15 cellular contexts compared by ENCODE assay signal in genomic region chr20:53789913-53790675, GRCh38.
A peak's percentile ranks its signal among the peaks of the same experiment; 100 is the strongest.
DNase-seq lines count a peak whose midpoint lies in the region; ATAC-seq and TF ChIP-seq lines count a peak whose summit lies in the region.
"Had no signal": no experiment of that assay in that cellular context is flagged by ENCODE, and none has a peak within 500 bp of the region (broad histone marks: within the 10 kb centered on the region; RNA-seq: fewer than 3 reads in every experiment).

No MANE protein-coding gene starts in this region.

- WGBS in hepatocyte (ENCODE audit: low lambda C conversion rate, missing lambda C conversion rate): 88% methylated on average over 12 of the region's 12 CpGs

- intact Hi-C loops in activated T-helper 1 cell treated with anti-CD3 and anti-CD28 coated beads, Interleukin-12 subunit alpha, Interleukin-12 subunit beta, Interleukin-2, Interleukin-4 antibody, amounts not matched to agents 30 ng/mL and 10 ng/mL and 1 ng/mL, durations not matched to agents 14 hours and 24 hours and 36 hours (cut with micrococcal nuclease): no loop called here

- H3K9me3 ChIP-seq in hepatocyte (ENCODE audit: low read depth): no peaks in the 10 kb centered on the region
- H3K9me3 ChIP-seq: ascending aorta, thoracic aorta had no signal

- H3K27ac ChIP-seq in hepatocyte: peak overlapping the region; percentile 13
- H3K27ac ChIP-seq: ascending aorta, thoracic aorta had no signal

- peak; percentile 57 to 96 for ATAC-seq in activated naive CD4-positive, alpha-beta T cell treated with anti-CD3 and anti-CD28 coated beads, Interleukin-2, amount 50 U/mL, for 72 hours
- no peak for ATAC-seq in omental fat pad (ENCODE audit: low FRiP score)

- H3K4me3 ChIP-seq in hepatocyte: no peak overlapping the region
- H3K4me3 ChIP-seq: ascending aorta, thoracic aorta had no signal

- no peak overlapping the region for H3K4me2 ChIP-seq in hepatocyte

- H4K20me1 ChIP-seq in hepatocyte (ENCODE audit: insufficient read depth, poor library complexity, severe bottlenecking): no peaks in the 10 kb centered on the region

- H2AFZ ChIP-seq in hepatocyte: no peak overlapping the region

- TF ChIP-seq CTCF in hepatocyte (IDR thresholded peaks at IDR 0.05; ENCODE audit: poor library complexity) (no peak), type B pancreatic cell (conservative IDR thresholded peaks at IDR 0.05) (no peak), omental fat pad (IDR thresholded peaks at IDR 0.05) (no peak)

- peaks cover 0 to 5% of the 10 kb centered on the region in 2 donors for H3K9me3 Mint-ChIP-seq in activated naive CD4-positive, alpha-beta T cell treated with anti-CD3 and anti-CD28 coated beads, Interleukin-2, amount 50 U/mL, for 72 hours
- H3K9me3 Mint-ChIP-seq in activated naive CD4-positive, alpha-beta T cell treated with anti-CD3 and anti-CD28 coated beads, Interleukin-2, amount 10 ng/mL, durations not matched to agents 7 days and 5 days: no peaks in the 10 kb centered on the region
- H3K9me3 Mint-ChIP-seq in activated T-helper 1 cell treated with anti-CD3 and anti-CD28 coated beads, Interleukin-12 subunit alpha, Interleukin-12 subunit beta, Interleukin-2, Interleukin-4 antibody, amounts not matched to agents 30 ng/mL and 10 ng/mL and 1 ng/mL, durations not matched to agents 14 hours and 24 hours and 36 hours: no peaks in the 10 kb centered on the region
- peaks cover 10% of the 10 kb centered on the region for H3K9me3 Mint-ChIP-seq in type B pancreatic cell
- H3K9me3 Mint-ChIP-seq: immature natural killer cell, memory B cell had no signal

- no peaks in the 10 kb centered on the region for H3K79me2 ChIP-seq in hepatocyte

- H3K36me3 Mint-ChIP-seq in activated naive CD4-positive, alpha-beta T cell treated with anti-CD3 and anti-CD28 coated beads, Interleukin-2, amount 50 U/mL, for 72 hours: no peaks in the 10 kb centered on the region
- H3K36me3 Mint-ChIP-seq in activated naive CD4-positive, alpha-beta T cell treated with anti-CD3 and anti-CD28 coated beads, Interleukin-2, amount 10 ng/mL, durations not matched to agents 7 days and 5 days: no peaks in the 10 kb centered on the region
- peaks cover 2% of the 10 kb centered on the region for H3K36me3 Mint-ChIP-seq in activated T-helper 1 cell treated with anti-CD3 and anti-CD28 coated beads, Interleukin-12 subunit alpha, Interleukin-12 subunit beta, Interleukin-2, Interleukin-4 antibody, amounts not matched to agents 30 ng/mL and 10 ng/mL and 1 ng/mL, durations not matched to agents 14 hours and 24 hours and 36 hours (ENCODE audit: low read depth)
- no peaks in the 10 kb centered on the region for H3K36me3 Mint-ChIP-seq in type B pancreatic cell
- H3K36me3 Mint-ChIP-seq: immature natural killer cell, memory B cell had no signal

- peaks cover 28% of the 10 kb centered on the region for H3K4me1 ChIP-seq in hepatocyte (ENCODE audit: insufficient read depth)
- H3K4me1 ChIP-seq: ascending aorta had no signal

- H3K27ac Mint-ChIP-seq in activated naive CD4-positive, alpha-beta T cell treated with anti-CD3 and anti-CD28 coated beads, Interleukin-2, amount 50 U/mL, for 72 hours: peak overlapping the region in 1 of 2 donors; percentile 83
- no peak overlapping the region for H3K27ac Mint-ChIP-seq in activated naive CD4-positive, alpha-beta T cell treated with anti-CD3 and anti-CD28 coated beads, Interleukin-2, amount 10 ng/mL, durations not matched to agents 7 days and 5 days
- peak overlapping the region; percentile 8 for H3K27ac Mint-ChIP-seq in activated T-helper 1 cell treated with anti-CD3 and anti-CD28 coated beads, Interleukin-12 subunit alpha, Interleukin-12 subunit beta, Interleukin-2, Interleukin-4 antibody, amounts not matched to agents 30 ng/mL and 10 ng/mL and 1 ng/mL, durations not matched to agents 14 hours and 24 hours and 36 hours
- peak overlapping the region; percentile 90 for H3K27ac Mint-ChIP-seq in type B pancreatic cell
- H3K27ac Mint-ChIP-seq: immature natural killer cell, memory B cell had no signal

- no peaks in the 10 kb centered on the region for H3K27me3 ChIP-seq in hepatocyte
- H3K27me3 ChIP-seq: ascending aorta had no signal

- no peaks in the 10 kb centered on the region for H3K9me2 ChIP-seq in hepatocyte (replicated peaks; ENCODE audit: insufficient read depth)

- H3K27me3 Mint-ChIP-seq in activated naive CD4-positive, alpha-beta T cell treated with anti-CD3 and anti-CD28 coated beads, Interleukin-2, amount 10 ng/mL, durations not matched to agents 7 days and 5 days: no peaks in the 10 kb centered on the region
- peaks cover 2% of the 10 kb centered on the region for H3K27me3 Mint-ChIP-seq in activated T-helper 1 cell treated with anti-CD3 and anti-CD28 coated beads, Interleukin-12 subunit alpha, Interleukin-12 subunit beta, Interleukin-2, Interleukin-4 antibody, amounts not matched to agents 30 ng/mL and 10 ng/mL and 1 ng/mL, durations not matched to agents 14 hours and 24 hours and 36 hours (ENCODE audit: insufficient read depth)
- no peaks in the 10 kb centered on the region for H3K27me3 Mint-ChIP-seq in type B pancreatic cell
- H3K27me3 Mint-ChIP-seq: memory B cell had no signal

- H3K4me1 Mint-ChIP-seq in activated naive CD4-positive, alpha-beta T cell treated with anti-CD3 and anti-CD28 coated beads, Interleukin-2, amount 10 ng/mL, durations not matched to agents 7 days and 5 days: peaks cover 19% of the 10 kb centered on the region
- peaks cover 22% of the 10 kb centered on the region for H3K4me1 Mint-ChIP-seq in activated T-helper 1 cell treated with anti-CD3 and anti-CD28 coated beads, Interleukin-12 subunit alpha, Interleukin-12 subunit beta, Interleukin-2, Interleukin-4 antibody, amounts not matched to agents 30 ng/mL and 10 ng/mL and 1 ng/mL, durations not matched to agents 14 hours and 24 hours and 36 hours (ENCODE audit: low read depth)
- peaks cover 45% of the 10 kb centered on the region for H3K4me1 Mint-ChIP-seq in type B pancreatic cell (ENCODE audit: unreplicated experiment)

- no peak overlapping the region for H3K4me3 Mint-ChIP-seq in activated naive CD4-positive, alpha-beta T cell treated with anti-CD3 and anti-CD28 coated beads, Interleukin-2, amount 10 ng/mL, durations not matched to agents 7 days and 5 days
- H3K4me3 Mint-ChIP-seq in activated T-helper 1 cell treated with anti-CD3 and anti-CD28 coated beads, Interleukin-12 subunit alpha, Interleukin-12 subunit beta, Interleukin-2, Interleukin-4 antibody, amounts not matched to agents 30 ng/mL and 10 ng/mL and 1 ng/mL, durations not matched to agents 14 hours and 24 hours and 36 hours: no peak overlapping the region
- no peak overlapping the region for H3K4me3 Mint-ChIP-seq in type B pancreatic cell
- H3K4me3 Mint-ChIP-seq: immature natural killer cell, memory B cell had no signal

- H3K36me3 ChIP-seq in hepatocyte (replicated peaks; ENCODE audit: insufficient read depth, low read depth): no peaks in the 10 kb centered on the region
- H3K36me3 ChIP-seq: ascending aorta, thoracic aorta had no signal

- CTCF ChIA-PET in activated naive CD4-positive, alpha-beta T cell treated with anti-CD3 and anti-CD28 coated beads, Interleukin-2, amount 10 ng/mL, durations not matched to agents 7 days and 5 days (lab: Charles Lee): interaction anchor here (0.6 kb wide), 1 partner anchor 1101 kb away, joined by 3 read pairs; no protein-coding TSS in a partner anchor

- DNase-seq in activated naive CD4-positive, alpha-beta T cell treated with anti-CD3 and anti-CD28 coated beads, Interleukin-2, amount 50 U/mL, for 72 hours (ENCODE audit: low spot score in 2 of 2): no peak
- DNase-seq in activated naive CD4-positive, alpha-beta T cell treated with anti-CD3 and anti-CD28 coated beads, Interleukin-2, amount 10 ng/mL, durations not matched to agents 7 days and 5 days: no peak
- no peak for DNase-seq in activated T-helper 1 cell treated with anti-CD3 and anti-CD28 coated beads, Interleukin-12 subunit alpha, Interleukin-12 subunit beta, Interleukin-2, Interleukin-4 antibody, amounts not matched to agents 30 ng/mL and 10 ng/mL and 1 ng/mL, durations not matched to agents 14 hours and 24 hours and 36 hours (ENCODE audit: low spot score)
- DNase-seq in hepatocyte (ENCODE audit: low spot score) (no peak), type B pancreatic cell (ENCODE audit: extremely low spot score, unreplicated experiment) (no peak), NCI-H524 (lab: John Stamatoyannopoulos, UW) (no peak), omental fat pad (ENCODE audit: low spot score) (no peak), NCI-H2081 (lab: John Stamatoyannopoulos, UW) (no peak)
- DNase-seq: foreskin melanocyte, immature natural killer cell, NCI-H187 treated with DMSO at 0.1 percent for 48 hours, SHP77 had no signal
